9 cellular contexts compared by ENCODE assay signal in genomic region chr2:18559531-18559930, GRCh38. TPM values are rescaled to one million over a fixed set of nuclear protein-coding genes. Genes with fewer than 3 reads are reported as not detected.
DNase-seq lines count a peak whose midpoint lies in the region; ATAC-seq, FAIRE-seq and TF ChIP-seq lines count a peak whose summit lies in the region.
"Had no signal": no experiment of that assay in that cellular context is flagged by ENCODE, and none has a peak within 500 bp of the region (broad histone marks: within the 10 kb centered on the region; RNA-seq: fewer than 3 reads in every experiment).

No MANE protein-coding gene starts in this region.

- FAIRE-seq in pancreas (lab: Jason Lieb, UNC), result no peak

- intact Hi-C loops in pancreas (cut with DNase I), result no loop called here

- peak; percentile 47 for DNase-seq in NCI-H748 (lab: John Stamatoyannopoulos, UW; ENCODE audit: unreplicated experiment)
- DNase-seq in NCI-H748 treated with DMSO at 0.1 percent for 48 hours (lab: John Stamatoyannopoulos, UW), result no peak
- DNase-seq in RWPE1 (ENCODE audit: low spot score), result peak; percentile 1
- no peak for DNase-seq in epithelial cell of proximal tubule (ENCODE audit: low read depth)
- no peak for DNase-seq in pancreas
- no peak for DNase-seq in hippocampal formation (lab: John Stamatoyannopoulos, UW)
- DNase-seq in NCI-H345 treated with DMSO at 0.1 percent for 48 hours (lab: John Stamatoyannopoulos, UW; ENCODE audit: unreplicated experiment), result no peak

- CTCF ChIA-PET in RWPE1 (lab: Yijun Ruan, JAX), result interaction anchor here (0.6 kb wide), 4 partner anchors 99 to 919 kb away, joined by 3 to 4 read pairs (median 3); no protein-coding TSS in a partner anchor

- ATAC-seq in pancreas (peak in 1 of 4 donors; percentile 4), GM18519 (IDR thresholded peaks at IDR 0.05; ENCODE audit: low FRiP score, unreplicated experiment) (no peak)

- H3K27me3 ChIP-seq in pancreas, result no peaks in the 10 kb centered on the region

- POLR2A ChIA-PET in RWPE1 (lab: Yijun Ruan, JAX; ENCODE audit: low non-redundant PET), result no interaction called here

- peak overlapping the region; percentile 76 for H3K4me3 ChIP-seq in epithelial cell of proximal tubule (ENCODE audit: low read depth, low read length)
- H3K4me3 ChIP-seq in pancreas, result peak overlapping the region; percentile 58 to 95 (median 85)

- H3K36me3 ChIP-seq in pancreas, result peaks cover 0 to 9% (median 3%) of the 10 kb centered on the region in 3 donors

- H3K27ac ChIP-seq in RWPE1 (peak overlapping the region; percentile 96), pancreas (peak overlapping the region; percentile 94 to 99 (median 96))

- H3K4me1 ChIP-seq in pancreas, result peaks cover 4 to 22% (median 14%) of the 10 kb centered on the region in 3 donors

- no peaks in the 10 kb centered on the region for H3K9me3 ChIP-seq in pancreas

- TF ChIP-seq CTCF in RWPE1 (conservative IDR thresholded peaks at IDR 0.05; ENCODE audit: low read depth) (no peak), epithelial cell of proximal tubule (conservative IDR thresholded peaks at IDR 0.05; ENCODE audit: low read depth, low read length) (no peak), pancreas (IDR thresholded peaks at IDR 0.05) (no peak)

- 1 to 2% methylated on average over 8 of the region's 8 CpGs for WGBS in pancreas, 2 donors

RNA-seq across cellular contexts. Expression of gene RDH14, which starts 0.9 kb away (rescaled TPM):
- total RNA-seq in epithelial cell of proximal tubule, result 22.6 and 29.9 TPM in 2 replicates
- 10 to 100 TPM in 2 of 6 donors, 1 to 10 TPM in 4; 8.0 to 13.5 (median 8.9) TPM for total RNA-seq in pancreas
- polyA plus RNA-seq in pancreas, result 10 to 100 TPM in 1 of 2 donors, 1 to 10 TPM in 1; 8.2 to 13.6 TPM

RNA-seq across cellular contexts. Expression of gene NT5C1B, which starts 29.8 kb away (rescaled TPM):
- not detected in 2 replicates for total RNA-seq in epithelial cell of proximal tubule
- not detected for total RNA-seq in pancreas
- polyA plus RNA-seq in pancreas, result under 1 TPM in 1 of 2 donors, not detected in 1; 0.05 TPM
- total RNA-seq: subcutaneous adipose tissue had no signal

Comparison
In these comparisons a context has a peak if more than half of its experiments do, and no peak if none do; other contexts are left out.
1. DNase-seq: peak in NCI-H748 (single experiment) and RWPE1 (single experiment); none in NCI-H748 treated with DMSO at 0.1 percent for 48 hours (single experiment), epithelial cell of proximal tubule (single experiment), pancreas (0 of 6), hippocampal formation (0 of 2) and NCI-H345 treated with DMSO at 0.1 percent for 48 hours (single experiment).